8 cellular contexts compared by ENCODE assay signal in genomic region chr6:161418458-161418945, GRCh38.
DNase-seq lines count a peak whose midpoint lies in the region; ATAC-seq and TF ChIP-seq lines count a peak whose summit lies in the region.

No MANE protein-coding gene starts in this region.

- H2BK120ac ChIP-seq in mesenchymal stem cell (ENCODE audit: low read depth, low read length) = no peak overlapping the region

- no peak overlapping the region for H3K4ac ChIP-seq in mesenchymal stem cell (ENCODE audit: low read depth in 1 of 2, low read length in 2 of 2)

- peaks cover 28% of the 10 kb centered on the region for H3K4me1 Mint-ChIP-seq in endodermal cell

- H3K27me3 Mint-ChIP-seq in endodermal cell (ENCODE audit: insufficient read depth) = peaks cover 4% of the 10 kb centered on the region

- no peaks in the 10 kb centered on the region for H3K36me3 Mint-ChIP-seq in endodermal cell (ENCODE audit: low read depth)

- no peaks in the 10 kb centered on the region for H3K79me1 ChIP-seq in mesenchymal stem cell (replicated peaks; ENCODE audit: low read length, poor library complexity, severe bottlenecking)

- no peaks in the 10 kb centered on the region for H3K9me3 Mint-ChIP-seq in endodermal cell

- no peak overlapping the region for H3K4me2 ChIP-seq in mesenchymal stem cell (ENCODE audit: low read length, poor library complexity, severe bottlenecking)

- TF ChIP-seq CTCF in LNCaP clone FGC (IDR thresholded peaks at IDR 0.05; ENCODE audit: control insufficient read depth, extremely low read depth, insufficient read depth) = peak; percentile 66
- TF ChIP-seq CTCF in endodermal cell (conservative IDR thresholded peaks at IDR 0.05) = peak; percentile 83

- no peak overlapping the region for H4K8ac ChIP-seq in mesenchymal stem cell (ENCODE audit: low read length)

- no peak overlapping the region for H3K18ac ChIP-seq in mesenchymal stem cell (ENCODE audit: low read depth in 1 of 2, low read length in 2 of 2)

- H3K4me3 Mint-ChIP-seq in endodermal cell = no peak overlapping the region

- DNase-seq in NOMO-1 (lab: John Stamatoyannopoulos, UW; ENCODE audit: unreplicated experiment in 2 of 2) (peak; percentile 25 to 64), NOMO-1 treated with dmso at 0.1 percent for 144 hours (lab: John Stamatoyannopoulos, UW; ENCODE audit: unreplicated experiment) (no peak), LNCaP clone FGC (ENCODE audit: low read depth) (peak; percentile 61), SHP77 (lab: John Stamatoyannopoulos, UW) (peak; percentile 34 to 58), endodermal cell (peak; percentile 66), mesenchymal stem cell (peak; percentile 76), aorta (no peak)

- H2BK15ac ChIP-seq in mesenchymal stem cell (ENCODE audit: low read depth, poor library complexity, severe bottlenecking) = no peak overlapping the region

- no peaks in the 10 kb centered on the region for H3K9me3 ChIP-seq in endodermal cell (ENCODE audit: control insufficient read depth, low read length)
- no peaks in the 10 kb centered on the region for H3K9me3 ChIP-seq in mesenchymal stem cell (ENCODE audit: control insufficient read depth, low read length)
- no peaks in the 10 kb centered on the region for H3K9me3 ChIP-seq in aorta (ENCODE audit: control insufficient read depth, low read length)

- no peak overlapping the region for H3K27ac Mint-ChIP-seq in endodermal cell

- WGBS in endodermal cell (ENCODE audit: insufficient coverage in 1 of 2, insufficient read length in 1 of 2), 2 experiments = 43 to 60% methylated on average over 5 to 7 of the region's 7 CpGs
- 42% methylated on average over 4 of the region's 7 CpGs for WGBS in mesenchymal stem cell
- 15% methylated on average over 7 of the region's 7 CpGs for WGBS in aorta, 2 donors

- H4K91ac ChIP-seq in mesenchymal stem cell (ENCODE audit: low read length) = no peak overlapping the region

- H3K14ac ChIP-seq in mesenchymal stem cell (ENCODE audit: low read length in 2 of 2) = no peak overlapping the region

- H3K23ac ChIP-seq in mesenchymal stem cell (ENCODE audit: low read length in 2 of 2) = no peak overlapping the region

- H3K36me3 ChIP-seq in endodermal cell (ENCODE audit: control insufficient read depth, insufficient read depth, low read length) (no peaks in the 10 kb centered on the region), mesenchymal stem cell (ENCODE audit: control insufficient read depth in 1 of 2, insufficient read depth in 2 of 2, low read depth in 1 of 2, low read length in 2 of 2) (no peaks in the 10 kb centered on the region), aorta (ENCODE audit: control insufficient read depth in 1 of 2, insufficient read depth in 2 of 2, low read length in 1 of 2) (no peaks in the 10 kb centered on the region)

- no peak overlapping the region for H2BK12ac ChIP-seq in mesenchymal stem cell (ENCODE audit: low read length in 2 of 2)

- H3K27me3 ChIP-seq in endodermal cell (ENCODE audit: control insufficient read depth, insufficient read depth, low read length, poor library complexity, severe bottlenecking) = no peaks in the 10 kb centered on the region
- H3K27me3 ChIP-seq in mesenchymal stem cell (ENCODE audit: control insufficient read depth in 1 of 2, insufficient read depth in 1 of 2, low read length in 2 of 2) = peaks cover 0 to 27% of the 10 kb centered on the region in 2 experiments
- no peaks in the 10 kb centered on the region for H3K27me3 ChIP-seq in aorta (ENCODE audit: control insufficient read depth in 1 of 2, insufficient read depth in 2 of 2, low read length in 1 of 2)

- no peak overlapping the region for H2AFZ ChIP-seq in mesenchymal stem cell (ENCODE audit: low read depth, low read length)

- ATAC-seq in GM19467 (IDR thresholded peaks at IDR 0.05; ENCODE audit: unreplicated experiment) (peak; percentile 66), aorta (ENCODE audit: low FRiP score) (peak; percentile 72)

- peaks cover 14% of the 10 kb centered on the region for H3K4me1 ChIP-seq in endodermal cell (ENCODE audit: control insufficient read depth, insufficient read depth, low read length)
- H3K4me1 ChIP-seq in mesenchymal stem cell (ENCODE audit: control insufficient read depth, insufficient read depth, low read depth, low read length) = peaks cover 20% of the 10 kb centered on the region
- H3K4me1 ChIP-seq in aorta (ENCODE audit: control insufficient read depth in 1 of 2, insufficient read depth in 2 of 2, low read length in 2 of 2) = no peaks in the 10 kb centered on the region

- peak overlapping the region; percentile 85 for H2BK5ac ChIP-seq in mesenchymal stem cell (ENCODE audit: low read depth, low read length, poor library complexity, severe bottlenecking)

- no peak overlapping the region for H2AK5ac ChIP-seq in mesenchymal stem cell (ENCODE audit: low read length, severe bottlenecking)

- H3K27ac ChIP-seq in endodermal cell (ENCODE audit: low read depth, low read length) = peak overlapping the region; percentile 88
- H3K27ac ChIP-seq in mesenchymal stem cell (ENCODE audit: low read length, poor library complexity, severe bottlenecking) = peak overlapping the region; percentile 96
- no peak overlapping the region for H3K27ac ChIP-seq in aorta (ENCODE audit: low read depth in 1 of 2, low read length in 2 of 2)

- intact Hi-C loops in aorta (cut with DNase I) = loop anchor here (5.0 to 10.0 kb wide), 2 partner anchors 274 to 276 kb away; no protein-coding TSS in a partner anchor

- H3K4me3 ChIP-seq in LNCaP clone FGC (ENCODE audit: low read depth, low read length) (no peak overlapping the region), endodermal cell (ENCODE audit: low read length) (no peak overlapping the region), mesenchymal stem cell (ENCODE audit: insufficient read depth in 1 of 2, low read depth in 1 of 2, low read length in 2 of 2) (no peak overlapping the region), aorta (ENCODE audit: low read length in 2 of 2) (no peak overlapping the region)

- H3K9ac ChIP-seq in endodermal cell (ENCODE audit: extremely low read depth, low read length, poor library complexity, severe bottlenecking) (no peak overlapping the region), mesenchymal stem cell (ENCODE audit: low read length) (peak overlapping the region; percentile 25)

Comparison
In these comparisons a context has a peak if more than half of its experiments do, and no peak if none do; other contexts are left out.
1. DNase-seq: peak in NOMO-1 (2 of 2), LNCaP clone FGC (single experiment), SHP77 (2 of 2), endodermal cell (single experiment) and mesenchymal stem cell (single experiment); none in NOMO-1 treated with dmso at 0.1 percent for 144 hours (single experiment) and aorta (0 of 2).
2. H3K27ac ChIP-seq: peak in endodermal cell (single experiment) and mesenchymal stem cell (single experiment); none in aorta (0 of 2).